Comparison of ENCODE assay signal across 1 cellular context in genomic region chr12:63779498-63780481, GRCh38.
TF ChIP-seq lines count a peak whose summit lies in the region.

TSS of gene RXYLT1 (plus strand) at chr12:63779909. CDS start at chr12:63779961, 52 bp downstream.

TF ChIP-seq in HepG2, 621 proteins besides CTCF, POLR2A, EP300 and RAD21 (continued from another document):
- peak; percentile 89 for TF ChIP-seq ZNF407 (CRISPR knock-in tag; IDR thresholded peaks at IDR 0.05; ENCODE audit: not compliant biosample characterization)
- peak; percentile 39; the same call in 1 of the 2 replicates for TF ChIP-seq ZNF619 (CRISPR knock-in tag; IDR thresholded peaks at IDR 0.05)
- peak; percentile 65; the same call in 1 of the 2 replicates for TF ChIP-seq YEATS2 (CRISPR knock-in tag; IDR thresholded peaks at IDR 0.05; ENCODE audit: borderline replicate concordance)
- no peak for TF ChIP-seq PAXIP1 (CRISPR knock-in tag; conservative IDR thresholded peaks at IDR 0.05)
- TF ChIP-seq RNF2 (conservative IDR thresholded peaks at IDR 0.05; ENCODE audit: low read depth): peak; percentile 40
- TF ChIP-seq PRDM10 (CRISPR knock-in tag; IDR thresholded peaks at IDR 0.05; ENCODE audit: low read depth): peak; percentile 85; the same call in 1 of the 2 replicates
- peak; percentile 60 for TF ChIP-seq GABPA (IDR thresholded peaks at IDR 0.05; ENCODE audit: low read depth, low read length)
- TF ChIP-seq GABPA (CRISPR knock-in tag; IDR thresholded peaks at IDR 0.05; ENCODE audit: low read depth): peak; percentile 62
- TF ChIP-seq ZNF543 (CRISPR knock-in tag; IDR thresholded peaks at IDR 0.05): 0 out of 2 replicates have a peak, but pooled peaks have one; percentile 15
- peak; percentile 52; the same call in 1 of the 2 replicates for TF ChIP-seq ZBTB25 (CRISPR knock-in tag; IDR thresholded peaks at IDR 0.05)
